In the genomic region with DNA sequence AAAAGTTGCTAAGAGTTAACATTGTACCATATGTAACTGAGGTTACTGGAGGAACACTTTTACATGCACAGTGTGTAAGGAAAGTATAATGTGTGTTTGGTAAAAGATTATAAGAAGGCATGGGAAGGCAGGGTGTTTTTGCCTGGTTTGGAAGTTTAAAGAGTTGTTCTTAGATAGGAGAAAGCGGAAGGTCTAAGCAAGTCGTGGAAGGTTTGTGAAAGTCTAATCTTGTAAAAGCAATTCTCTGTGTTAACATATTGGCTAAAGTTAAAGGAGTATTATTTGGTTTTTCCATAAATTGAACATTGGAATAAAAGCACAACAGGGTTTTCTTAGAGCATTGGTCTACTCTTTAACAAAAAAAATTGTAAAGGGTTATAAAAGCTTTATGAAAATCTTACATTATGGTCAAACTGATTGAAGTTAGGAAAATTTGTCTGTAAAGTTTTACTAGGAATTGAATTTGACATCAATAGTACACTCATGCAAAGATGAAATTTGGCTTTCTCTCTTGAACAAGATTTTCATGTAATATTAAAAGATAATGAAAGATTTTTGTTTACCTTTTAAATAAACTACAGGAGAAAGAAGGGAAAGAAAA, we compare ENCODE assay signal across 24 cellular contexts. TPM values are rescaled to one million over a fixed set of nuclear protein-coding genes. Genes with fewer than 3 reads are reported as not detected.
DNase-seq lines count a peak whose midpoint lies in the region; ATAC-seq, FAIRE-seq and TF ChIP-seq lines count a peak whose summit lies in the region.
"Had no signal": no experiment of that assay in that cellular context is flagged by ENCODE, and none has a peak within 500 bp of the region (broad histone marks: within the 10 kb centered on the region; RNA-seq: fewer than 3 reads in every experiment).

No MANE protein-coding gene starts in this region.

- no peak for FAIRE-seq in HepG2 (lab: Jason Lieb, UNC)
- FAIRE-seq: A204.1, D721Med, GM12878, GM18507 had no signal

- peaks cover 26% of the 10 kb centered on the region for H3K4me1 ChIP-seq in HepG2 (ENCODE audit: insufficient read depth, low read length)
- H3K4me1 ChIP-seq in right lobe of liver, result no peaks in the 10 kb centered on the region
- H3K4me1 ChIP-seq in mesendoderm (ENCODE audit: control insufficient read depth, low read depth, low read length), result no peaks in the 10 kb centered on the region

- H3K79me1 ChIP-seq in mesendoderm (ENCODE audit: low read length), result peaks cover under 1% of the 10 kb centered on the region

- H3K36me3 ChIP-seq in HepG2 (replicated peaks in 1 of 2; ENCODE audit: control insufficient read depth in 1 of 2, insufficient read depth in 2 of 2, low read length in 2 of 2), result no peaks in the 10 kb centered on the region
- no peaks in the 10 kb centered on the region for H3K36me3 ChIP-seq in right lobe of liver
- no peaks in the 10 kb centered on the region for H3K36me3 ChIP-seq in mesendoderm (ENCODE audit: control insufficient read depth, insufficient read depth, low read length)
- H3K36me3 ChIP-seq: BE2C; BLaER1 treated with 17β-estradiol and CSF1 and Interleukin-3, amounts not matched to agents 10 nM and 100 nM had no signal

- H3K4me3 ChIP-seq in HepG2 (replicated peaks in 1 of 3; ENCODE audit: insufficient read depth in 1 of 3, low read depth in 2 of 3, low read length in 3 of 3) (no peak overlapping the region), right lobe of liver (no peak overlapping the region), mesendoderm (ENCODE audit: low read length) (no peak overlapping the region)
- H3K4me3 ChIP-seq: BLaER1 treated with 17β-estradiol and CSF1 and Interleukin-3, amounts not matched to agents 10 nM and 100 nM; GM12878; GM23338 had no signal

- H3K9ac ChIP-seq in HepG2 (ENCODE audit: insufficient read depth, low read depth, low read length), result no peak overlapping the region
- no peak overlapping the region for H3K9ac ChIP-seq in mesendoderm (ENCODE audit: low read length)
- H3K9ac ChIP-seq: BLaER1 treated with 17β-estradiol and CSF1 and Interleukin-3, amounts not matched to agents 10 nM and 100 nM had no signal

- in situ Hi-C loops in HepG2 (cut with HindIII; ENCODE audit: extremely low pct_ligation_motif_present, low pct_unique_long_range_greater_than_20kb), result no loop called here

- H3K27ac Mint-ChIP-seq in effector memory CD8-positive, alpha-beta T cell, result no peak overlapping the region
- H3K27ac Mint-ChIP-seq: CD14-positive monocyte; CD4-positive, alpha-beta T cell; GM23338; H9 had no signal

- H3K27me3 Mint-ChIP-seq in effector memory CD8-positive, alpha-beta T cell, result peaks cover 30 to 31% of the 10 kb centered on the region in 2 donors

- H3K4me2 ChIP-seq in HepG2 (ENCODE audit: low read depth, low read length) (no peak overlapping the region), mesendoderm (ENCODE audit: low read length) (no peak overlapping the region)
- H3K4me2 ChIP-seq: BLaER1 treated with 17β-estradiol and CSF1 and Interleukin-3, amounts not matched to agents 10 nM and 100 nM; GM23338 had no signal

- TF ChIP-seq EP300 in HepG2 (IDR thresholded peaks at IDR 0.05; ENCODE audit: low read depth in 2 of 2, low read length in 2 of 2) (no peak), HepG2 (CRISPR knock-in tag; IDR thresholded peaks at IDR 0.05; ENCODE audit: borderline replicate concordance) (no peak)

- no peak overlapping the region for H2BK120ac ChIP-seq in mesendoderm (ENCODE audit: low read depth, low read length)

- TF ChIP-seq POLR2A in HepG2 (IDR thresholded peaks at IDR 0.05; ENCODE audit: insufficient read depth in 1 of 2, low read depth in 2 of 2, low read length in 2 of 2) (no peak), right lobe of liver (IDR thresholded peaks at IDR 0.05) (no peak)

- no peak for DNase-seq in HepG2 (ENCODE audit: low spot score)
- DNase-seq in right lobe of liver, result no peak
- DNase-seq in OCI-M1 (lab: John Stamatoyannopoulos, UW), result peak; percentile 10
- DNase-seq in mesendoderm, result peak; percentile 54
- DNase-seq in head of caudate nucleus, result no peak
- no peak for DNase-seq in effector memory CD8-positive, alpha-beta T cell
- DNase-seq: ACHN; AML-193; BE2C; CD4-positive, alpha-beta T cell; CD8-positive, alpha-beta memory T cell; DMS 273 treated with DMSO at 0.1 percent for 48 hours; DMS79; EL; GDM1; H9 had no signal

- no peak for TF ChIP-seq CTCF in HepG2 (CRISPR knock-in tag; IDR thresholded peaks at IDR 0.05)
- TF ChIP-seq CTCF in right lobe of liver (IDR thresholded peaks at IDR 0.05), result no peak

- H3K9me3 ChIP-seq in HepG2 (ENCODE audit: low read length), result peaks cover 35% of the 10 kb centered on the region
- no peaks in the 10 kb centered on the region for H3K9me3 ChIP-seq in right lobe of liver

- ATAC-seq in HepG2 (no peak), right lobe of liver (no peak)
- ATAC-seq in effector memory CD8-positive, alpha-beta T cell (replicated peaks), result no peak
- ATAC-seq: GM12878, GM23338 had no signal

- intact Hi-C loops in HepG2 (cut with micrococcal nuclease; ENCODE audit: unreplicated experiment), result no loop called here
- intact Hi-C loops in right lobe of liver (cut with DNase I), result no loop called here
- intact Hi-C loops in head of caudate nucleus (cut with DNase I), result no loop called here

- no peak overlapping the region for H2BK15ac ChIP-seq in mesendoderm (replicated peaks; ENCODE audit: low read depth)

- BruUV-seq in HepG2 (replicated peaks; lab: Mats Ljungman, UMichigan), result no TSS peak

- H3K27me3 ChIP-seq in HepG2 (ENCODE audit: control insufficient read depth in 1 of 2, insufficient read depth in 2 of 2, low read length in 2 of 2) (peaks cover 0 to 2% of the 10 kb centered on the region in 2 experiments; a peak in 1 of 5 replicates), right lobe of liver (no peaks in the 10 kb centered on the region), mesendoderm (ENCODE audit: insufficient read depth, low read length, poor library complexity) (no peaks in the 10 kb centered on the region)
- H3K27me3 ChIP-seq: BE2C; BLaER1 treated with 17β-estradiol and CSF1 and Interleukin-3, amounts not matched to agents 10 nM and 100 nM had no signal

- H2AK5ac ChIP-seq in mesendoderm (ENCODE audit: low read length), result no peak overlapping the region

- H3K36me3 Mint-ChIP-seq in effector memory CD8-positive, alpha-beta T cell (ENCODE audit: insufficient read depth), result peaks cover 12% of the 10 kb centered on the region
- H3K36me3 Mint-ChIP-seq: CD14-positive monocyte had no signal

- no peaks in the 10 kb centered on the region for H3K9me3 Mint-ChIP-seq in effector memory CD8-positive, alpha-beta T cell
- H3K9me3 Mint-ChIP-seq: CD4-positive, alpha-beta T cell had no signal

- H3K4me3 Mint-ChIP-seq in effector memory CD8-positive, alpha-beta T cell, result no peak overlapping the region
- H3K4me3 Mint-ChIP-seq: CD4-positive, alpha-beta T cell; GM23338; H9 had no signal

- H4K5ac ChIP-seq in mesendoderm (ENCODE audit: low read length), result no peak overlapping the region

- no peak overlapping the region for H2AFZ ChIP-seq in HepG2 (ENCODE audit: low read length)
- H2AFZ ChIP-seq: GM23338 had no signal

- no peak overlapping the region for H3K23ac ChIP-seq in mesendoderm (ENCODE audit: low read length)

- CTCF ChIA-PET in HepG2 (lab: Yijun Ruan, JAX; ENCODE audit: low intra/inter-chr PET ratio, low total read pairs), result no interaction called here

- TF ChIP-seq RAD21 in HepG2 (CRISPR knock-in tag; IDR thresholded peaks at IDR 0.05), result no peak

- H3K79me2 ChIP-seq in HepG2 (ENCODE audit: insufficient read depth, low read length), result peaks cover 1% of the 10 kb centered on the region
- H3K79me2 ChIP-seq in mesendoderm (ENCODE audit: control insufficient read depth, insufficient read depth, low read length), result peaks cover under 1% of the 10 kb centered on the region

- H3K56ac ChIP-seq in mesendoderm (ENCODE audit: low read length), result no peak overlapping the region

- no peak overlapping the region for H2BK5ac ChIP-seq in mesendoderm (ENCODE audit: low read length)

- H3K18ac ChIP-seq in mesendoderm (ENCODE audit: low read length), result no peak overlapping the region

- H3K4me1 Mint-ChIP-seq in effector memory CD8-positive, alpha-beta T cell (ENCODE audit: low read depth in 2 of 2), result peaks cover 4 to 5% of the 10 kb centered on the region in 2 donors

- no peak overlapping the region for H4K8ac ChIP-seq in mesendoderm (ENCODE audit: low read depth, low read length)

- no peaks in the 10 kb centered on the region for H4K20me1 ChIP-seq in HepG2 (ENCODE audit: insufficient read depth, low read length)

- POLR2A ChIA-PET in HepG2 (lab: Yijun Ruan, JAX), result interaction anchor here (0.7 kb wide), 1 partner anchor 12 kb away, joined by 3 read pairs; no protein-coding TSS in a partner anchor

- no peak overlapping the region for H3K4ac ChIP-seq in mesendoderm (ENCODE audit: low read depth, low read length)

- 69% methylated on average over 2 of the region's 2 CpGs for WGBS in HepG2 (ENCODE audit: low lambda C conversion rate)
- 77% methylated on average over 2 of the region's 2 CpGs for WGBS in right lobe of liver (ENCODE audit: insufficient coverage, low coverage, low lambda C conversion rate, missing lambda C conversion rate)
- WGBS in mesendoderm (ENCODE audit: extremely low coverage, insufficient coverage, low lambda C conversion rate), result no CpG with 5 or more reads among the region's 2 CpGs

- no peak overlapping the region for H3K27ac ChIP-seq in HepG2 (ENCODE audit: extremely low read length, insufficient read depth, low read length)
- no peak overlapping the region for H3K27ac ChIP-seq in right lobe of liver
- H3K27ac ChIP-seq in mesendoderm (ENCODE audit: low read depth, low read length), result no peak overlapping the region
- H3K27ac ChIP-seq: 22Rv1; BLaER1 treated with 17β-estradiol and CSF1 and Interleukin-3, amounts not matched to agents 10 nM and 100 nM had no signal

RNA-seq across cellular contexts. Expression of a gene that starts 4.7 kb away (rescaled TPM):
- total RNA-seq in HepG2 (2016; rRNA removed; fragmentation: Illumina TruSeq; extraction: Trizol) (24.9 and 34.1 TPM in 2 replicates), right lobe of liver (10 to 100 TPM; 15.6 to 26.3 (median 18.7) TPM)
- 4.7 and 7.2 TPM in 2 replicates for total RNA-seq in HepG2 (2016; cell fraction: cytosol; rRNA removed; fragmentation: Illumina TruSeq; extraction: Trizol; ENCODE audit: low read depth)
- 22.7 and 35.6 TPM in 2 replicates for total RNA-seq in HepG2 (2016; cell fraction: insoluble cytoplasmic fraction; rRNA removed; fragmentation: Illumina TruSeq; extraction: Trizol)
- total RNA-seq in HepG2 (2016; cell fraction: membrane; rRNA removed; fragmentation: Illumina TruSeq; extraction: Trizol), result 18.3 and 22.7 TPM in 2 replicates
- 34.4 and 36.1 TPM in 2 replicates for total RNA-seq in HepG2 (2016; cell fraction: nucleus; rRNA removed; fragmentation: Illumina TruSeq; extraction: Trizol)
- 42.1 and 42.6 TPM in 2 replicates for polyA plus RNA-seq in HepG2 (2011; rRNA removed)
- polyA plus RNA-seq in HepG2 (2011; cell fraction: cytosol; rRNA removed), result 32.0 and 42.2 TPM in 2 replicates
- 39.8 and 43.1 TPM in 2 replicates for polyA plus RNA-seq in HepG2 (2011; cell fraction: nucleus; rRNA removed)
- 25.0 and 32.7 TPM in 2 replicates for polyA plus RNA-seq in HepG2 (2012)
- polyA plus RNA-seq in HepG2 (2016; cell fraction: cytosol; fragmentation: Illumina TruSeq; extraction: Trizol; ENCODE audit: low read depth), result 5.6 TPM in 2 replicates
- 23.0 and 24.4 TPM in 2 replicates for polyA plus RNA-seq in HepG2 (2016; cell fraction: insoluble cytoplasmic fraction; fragmentation: Illumina TruSeq; extraction: Trizol; ENCODE audit: low read depth)
- 13.8 and 16.2 TPM in 2 replicates for polyA plus RNA-seq in HepG2 (2016; cell fraction: membrane; fragmentation: Illumina TruSeq; extraction: Trizol; ENCODE audit: low read depth)
- polyA plus RNA-seq in HepG2 (2016; cell fraction: nucleus; fragmentation: Illumina TruSeq; extraction: Trizol; ENCODE audit: insufficient read depth, low read depth), result 44.9 and 45.4 TPM in 2 replicates
- 46.8 and 73.3 TPM in 2 replicates for polyA minus RNA-seq in HepG2 (2011; rRNA and poly(A)+ RNA removed; ENCODE audit: low replicate concordance)
- 34.5 and 40.3 TPM in 2 replicates for polyA minus RNA-seq in HepG2 (2011; cell fraction: cytosol; rRNA and poly(A)+ RNA removed)
- 27.8 and 31.3 TPM in 2 replicates for polyA minus RNA-seq in HepG2 (2011; cell fraction: nucleus; rRNA and poly(A)+ RNA removed)
- polyA plus RNA-seq in mesendoderm (2013, experiment 1 of 2), result 21.0 TPM
- polyA plus RNA-seq in mesendoderm (2013, experiment 2 of 2), result 20.4 TPM

RNA-seq across cellular contexts. Expression of a gene that starts 9.7 kb away (rescaled TPM):
- total RNA-seq in HepG2 (2016; rRNA removed; fragmentation: Illumina TruSeq; extraction: Trizol), result 0.18 and 0.36 TPM in 2 replicates
- 0.30 TPM in 1 of 2 replicates, not detected in the other for total RNA-seq in HepG2 (2016; cell fraction: cytosol; rRNA removed; fragmentation: Illumina TruSeq; extraction: Trizol; ENCODE audit: low read depth)
- total RNA-seq in HepG2 (2016; cell fraction: insoluble cytoplasmic fraction; rRNA removed; fragmentation: Illumina TruSeq; extraction: Trizol), result 0.10 and 0.58 TPM in 2 replicates
- total RNA-seq in HepG2 (2016; cell fraction: membrane; rRNA removed; fragmentation: Illumina TruSeq; extraction: Trizol), result 0.06 and 0.31 TPM in 2 replicates
- 0.56 and 0.90 TPM in 2 replicates for total RNA-seq in HepG2 (2016; cell fraction: nucleus; rRNA removed; fragmentation: Illumina TruSeq; extraction: Trizol)
- 0.86 and 2.1 TPM in 2 replicates for polyA plus RNA-seq in HepG2 (2011; rRNA removed)
- 0.94 and 1.2 TPM in 2 replicates for polyA plus RNA-seq in HepG2 (2011; cell fraction: cytosol; rRNA removed)
- polyA plus RNA-seq in HepG2 (2011; cell fraction: nucleus; rRNA removed), result 1.4 TPM in 2 replicates
- 1.0 and 1.5 TPM in 2 replicates for polyA plus RNA-seq in HepG2 (2012)
- polyA plus RNA-seq in HepG2 (2016; cell fraction: cytosol; fragmentation: Illumina TruSeq; extraction: Trizol; ENCODE audit: low read depth), result 0.08 TPM in 1 of 2 replicates, not detected in the other
- 0.12 and 0.25 TPM in 2 replicates for polyA plus RNA-seq in HepG2 (2016; cell fraction: insoluble cytoplasmic fraction; fragmentation: Illumina TruSeq; extraction: Trizol; ENCODE audit: low read depth)
- polyA plus RNA-seq in HepG2 (2016; cell fraction: membrane; fragmentation: Illumina TruSeq; extraction: Trizol; ENCODE audit: low read depth), result 0.09 and 0.17 TPM in 2 replicates
- polyA plus RNA-seq in HepG2 (2016; cell fraction: nucleus; fragmentation: Illumina TruSeq; extraction: Trizol; ENCODE audit: insufficient read depth, low read depth), result 0.45 and 0.55 TPM in 2 replicates
- polyA minus RNA-seq in HepG2 (2011; rRNA and poly(A)+ RNA removed; ENCODE audit: low replicate concordance), result 2.2 TPM in 1 of 2 replicates, not detected in the other
- 0.59 and 0.70 TPM in 2 replicates for polyA minus RNA-seq in HepG2 (2011; cell fraction: cytosol; rRNA and poly(A)+ RNA removed)
- 1.6 and 2.2 TPM in 2 replicates for polyA minus RNA-seq in HepG2 (2011; cell fraction: nucleus; rRNA and poly(A)+ RNA removed)
- total RNA-seq in right lobe of liver, result 10 to 100 TPM in 5 of 6 experiments, 1 to 10 TPM in 1; 9.8 to 40.2 (median 26.2) TPM
- polyA plus RNA-seq in mesendoderm (2013, experiment 1 of 2), result 0.49 TPM
- polyA plus RNA-seq in mesendoderm (2013, experiment 2 of 2), result 0.34 TPM
- total RNA-seq: CD4-positive, alpha-beta T cell had no signal
- polyA plus RNA-seq: CD14-positive monocyte; CD8-positive, alpha-beta memory T cell had no signal

RNA-seq across cellular contexts. Expression of a gene that starts 34.5 kb away (rescaled TPM):
- total RNA-seq in HepG2 (2016; rRNA removed; fragmentation: Illumina TruSeq; extraction: Trizol), result 116 and 332 TPM in 2 replicates
- 62.3 and 63.4 TPM in 2 replicates for total RNA-seq in HepG2 (2016; cell fraction: cytosol; rRNA removed; fragmentation: Illumina TruSeq; extraction: Trizol; ENCODE audit: low read depth)
- total RNA-seq in HepG2 (2016; cell fraction: insoluble cytoplasmic fraction; rRNA removed; fragmentation: Illumina TruSeq; extraction: Trizol), result 116 and 342 TPM in 2 replicates
- 57.6 and 60.1 TPM in 2 replicates for total RNA-seq in HepG2 (2016; cell fraction: membrane; rRNA removed; fragmentation: Illumina TruSeq; extraction: Trizol)
- 311 and 384 TPM in 2 replicates for total RNA-seq in HepG2 (2016; cell fraction: nucleus; rRNA removed; fragmentation: Illumina TruSeq; extraction: Trizol)
- 137 and 185 TPM in 2 replicates for polyA plus RNA-seq in HepG2 (2011; rRNA removed)
- polyA plus RNA-seq in HepG2 (2011; cell fraction: cytosol; rRNA removed), result 89.4 and 111 TPM in 2 replicates
- polyA plus RNA-seq in HepG2 (2011; cell fraction: nucleus; rRNA removed), result 667 and 704 TPM in 2 replicates
- polyA plus RNA-seq in HepG2 (2012), result 341 and 458 TPM in 2 replicates
- 36.8 and 37.2 TPM in 2 replicates for polyA plus RNA-seq in HepG2 (2016; cell fraction: cytosol; fragmentation: Illumina TruSeq; extraction: Trizol; ENCODE audit: low read depth)
- 103 and 140 TPM in 2 replicates for polyA plus RNA-seq in HepG2 (2016; cell fraction: insoluble cytoplasmic fraction; fragmentation: Illumina TruSeq; extraction: Trizol; ENCODE audit: low read depth)
- 41.5 and 48.5 TPM in 2 replicates for polyA plus RNA-seq in HepG2 (2016; cell fraction: membrane; fragmentation: Illumina TruSeq; extraction: Trizol; ENCODE audit: low read depth)
- 669 and 711 TPM in 2 replicates for polyA plus RNA-seq in HepG2 (2016; cell fraction: nucleus; fragmentation: Illumina TruSeq; extraction: Trizol; ENCODE audit: insufficient read depth, low read depth)
- polyA minus RNA-seq in HepG2 (2011; rRNA and poly(A)+ RNA removed; ENCODE audit: low replicate concordance), result 165 and 565 TPM in 2 replicates
- polyA minus RNA-seq in HepG2 (2011; cell fraction: cytosol; rRNA and poly(A)+ RNA removed), result 316 and 377 TPM in 2 replicates
- 112 and 148 TPM in 2 replicates for polyA minus RNA-seq in HepG2 (2011; cell fraction: nucleus; rRNA and poly(A)+ RNA removed)
- 100 to 1,000 TPM in 4 of 6 experiments, 10 to 100 TPM in 2; 82.8 to 257 (median 121) TPM for total RNA-seq in right lobe of liver
- 15.3 TPM for polyA plus RNA-seq in mesendoderm (2013, experiment 1 of 2)
- 15.6 TPM for polyA plus RNA-seq in mesendoderm (2013, experiment 2 of 2)

Comparison
In these comparisons a context has a peak if more than half of its experiments do, and no peak if none do; other contexts are left out.
1. RNA of a gene that starts 9.7 kb away (total RNA-seq): 9.8 to 40.2 TPM in right lobe of liver; 0.06 to 0.90 TPM in HepG2; every median in the first group is over 4 times any median in the second.
2. DNase-seq: peak in OCI-M1 (single experiment) and mesendoderm (single experiment); none in HepG2 (single experiment), right lobe of liver (0 of 3), head of caudate nucleus (0 of 42) and effector memory CD8-positive, alpha-beta T cell (0 of 3).